18 cellular contexts compared by ENCODE assay signal in the genomic region with DNA sequence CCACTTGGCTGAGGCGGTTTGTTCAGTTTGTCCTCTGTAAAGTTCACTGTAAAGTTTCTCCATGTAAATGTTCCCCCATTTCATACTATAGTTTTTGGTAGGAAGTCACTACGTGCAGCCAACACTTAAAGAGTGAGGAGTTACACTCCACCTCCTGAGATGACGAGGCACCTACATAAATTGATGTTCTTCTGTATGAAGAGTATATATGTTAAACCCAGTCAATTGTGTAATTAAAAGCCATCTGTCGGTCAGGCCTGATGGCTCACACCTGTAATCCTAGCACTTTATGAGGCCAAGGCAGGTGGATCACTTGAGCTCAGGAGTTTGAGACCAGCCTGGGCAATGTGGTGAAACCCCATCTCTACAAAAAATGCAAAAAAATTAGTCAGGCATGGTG.
"Had no signal": no experiment of that assay in that cellular context is flagged by ENCODE, and none has a peak within 500 bp of the region (broad histone marks: within the 10 kb centered on the region; RNA-seq: fewer than 3 reads in every experiment).

No MANE protein-coding gene starts in this region.

- H3K4me3 ChIP-seq: body of pancreas, coronary artery, heart left ventricle, left lung, thyroid gland, uterus had no signal

- H3K36me3 ChIP-seq: left lung, thyroid gland, uterus had no signal

- H3K27me3 Mint-ChIP-seq: activated B cell treated with CpG ODN at 0.5 μM for 24 hours, progenitor cell of endocrine pancreas had no signal

- H3K27me3 ChIP-seq: body of pancreas, heart left ventricle, left lung, thyroid gland, uterus had no signal

- H3K4me3 Mint-ChIP-seq: activated B cell treated with CpG ODN at 0.5 μM for 24 hours, natural killer cell had no signal

- DNase-seq: activated B cell treated with CpG ODN at 0.5 μM for 24 hours; activated effector memory CD4-positive, alpha-beta T cell treated with Interleukin-2 at 50 U/mL for 16 hours; amniotic stem cell; body of pancreas; central memory CD4-positive, alpha-beta T cell; effector CD4-positive, alpha-beta T cell; foreskin melanocyte; heart left ventricle; left lung; natural killer cell; occipital lobe; right cardiac atrium; small intestine; thyroid gland; uterus had no signal

- H3K36me3 Mint-ChIP-seq: activated naive CD4-positive, alpha-beta T cell treated with anti-CD3 and anti-CD28 coated beads, Interleukin-2, amount 50 U/mL, for 72 hours; natural killer cell had no signal

- H3K27ac Mint-ChIP-seq: activated B cell treated with CpG ODN at 0.5 μM for 24 hours; activated naive CD4-positive, alpha-beta T cell treated with anti-CD3 and anti-CD28 coated beads, Interleukin-2, amount 50 U/mL, for 72 hours; natural killer cell; progenitor cell of endocrine pancreas had no signal

- ATAC-seq: activated naive CD4-positive, alpha-beta T cell treated with anti-CD3 and anti-CD28 coated beads, Interleukin-2, amount 50 U/mL, for 72 hours; body of pancreas; heart left ventricle; left lung; natural killer cell; right cardiac atrium had no signal

- H3K4me1 ChIP-seq: body of pancreas, uterus had no signal

- H3K27ac ChIP-seq: body of pancreas, coronary artery, heart left ventricle, left lung, thyroid gland, uterus had no signal

- H3K9me3 Mint-ChIP-seq: activated B cell treated with CpG ODN at 0.5 μM for 24 hours; activated naive CD4-positive, alpha-beta T cell treated with anti-CD3 and anti-CD28 coated beads, Interleukin-2, amount 50 U/mL, for 72 hours; natural killer cell had no signal

- H3K9me3 ChIP-seq: body of pancreas, heart left ventricle, left lung, thyroid gland, uterus had no signal
